ENCODE assay signal across 8 cellular contexts in the genomic region with DNA sequence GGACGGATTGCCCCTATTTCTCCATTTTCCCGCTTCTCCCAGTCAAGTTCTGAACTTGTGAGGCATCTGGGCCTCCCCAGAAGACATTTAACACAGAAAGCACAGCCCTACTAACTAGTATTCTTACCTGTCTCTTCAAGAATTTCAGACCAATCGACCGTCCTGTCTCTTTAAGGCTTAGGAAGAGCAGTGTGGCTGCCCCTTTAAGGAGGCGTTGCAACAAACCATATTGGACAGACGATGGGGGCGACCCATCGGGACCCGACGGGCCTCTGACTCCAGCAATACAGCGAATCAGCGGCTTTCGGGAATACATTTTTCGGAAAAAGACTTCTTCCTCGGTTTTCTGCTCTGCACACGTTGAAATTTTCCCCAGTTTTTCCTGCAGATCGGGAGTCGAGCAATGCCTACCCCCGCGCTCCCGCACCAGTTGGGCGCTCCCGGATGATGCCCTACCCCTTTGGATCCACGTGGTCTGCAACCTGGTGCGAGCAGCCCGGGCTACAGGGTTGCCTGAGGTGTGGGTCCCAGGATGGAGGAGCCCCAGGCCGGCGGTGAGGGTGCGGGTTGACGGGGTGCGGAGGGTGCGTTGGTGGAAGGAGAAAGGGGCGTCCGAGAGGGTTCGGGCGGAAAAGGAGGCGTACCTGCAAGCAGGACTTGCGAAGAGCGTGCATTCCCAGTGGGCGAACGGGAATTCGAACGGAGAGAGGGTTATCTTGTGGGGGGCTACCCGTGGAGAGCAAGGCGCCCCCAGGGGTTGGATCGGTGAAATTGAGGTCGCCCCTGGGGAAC. TPM values are rescaled to one million over a fixed set of nuclear protein-coding genes. Genes with fewer than 3 reads are reported as not detected.
A peak's percentile ranks its signal among the peaks of the same experiment; 100 is the strongest.
DNase-seq lines count a peak whose midpoint lies in the region; ATAC-seq and TF ChIP-seq lines count a peak whose summit lies in the region.

A gene with protein sequence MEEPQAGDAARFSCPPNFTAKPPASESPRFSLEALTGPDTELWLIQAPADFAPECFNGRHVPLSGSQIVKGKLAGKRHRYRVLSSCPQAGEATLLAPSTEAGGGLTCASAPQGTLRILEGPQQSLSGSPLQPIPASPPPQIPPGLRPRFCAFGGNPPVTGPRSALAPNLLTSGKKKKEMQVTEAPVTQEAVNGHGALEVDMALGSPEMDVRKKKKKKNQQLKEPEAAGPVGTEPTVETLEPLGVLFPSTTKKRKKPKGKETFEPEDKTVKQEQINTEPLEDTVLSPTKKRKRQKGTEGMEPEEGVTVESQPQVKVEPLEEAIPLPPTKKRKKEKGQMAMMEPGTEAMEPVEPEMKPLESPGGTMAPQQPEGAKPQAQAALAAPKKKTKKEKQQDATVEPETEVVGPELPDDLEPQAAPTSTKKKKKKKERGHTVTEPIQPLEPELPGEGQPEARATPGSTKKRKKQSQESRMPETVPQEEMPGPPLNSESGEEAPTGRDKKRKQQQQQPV (plus strand): TSS at position 480 of the 792 bp plus-strand sequence. CDS start 53 bp downstream, at position 533.

- WGBS in prostate gland: under 1% methylated on average over 47 of the region's 47 CpGs
- under 1% methylated on average over 47 of the region's 47 CpGs for WGBS in urinary bladder

- DNase-seq in GM13977 (ENCODE audit: low spot score): peak; percentile 90
- DNase-seq in NCI-H1694 (lab: John Stamatoyannopoulos, UW): peak; percentile 82
- DNase-seq in T-helper 17 cell: peak; percentile 54 to 61 (median 58)
- DNase-seq in amygdala (lab: John Stamatoyannopoulos, UW): peak; percentile 37 to 93 (median 82)
- peak; percentile 79 for DNase-seq in left ventricle myocardium inferior
- DNase-seq in prostate gland (ENCODE audit: low spot score): peak; percentile 75

- ATAC-seq in HG02852 (IDR thresholded peaks at IDR 0.05; ENCODE audit: unreplicated experiment) (peak; percentile 70), T-helper 17 cell (peak; percentile 83)

- H3K27me3 Mint-ChIP-seq in T-helper 17 cell: peaks cover 26% of the 10 kb centered on the region

- H3K27ac ChIP-seq in left ventricle myocardium inferior (replicated peaks): peak within 1 kb of the TSS; percentile 97
- peak within 1 kb of the TSS; percentile 90 to 96 for H3K27ac ChIP-seq in prostate gland
- H3K27ac ChIP-seq in urinary bladder (ENCODE audit: low read depth): peak within 1 kb of the TSS; percentile 63

- TF ChIP-seq POLR2A in prostate gland (IDR thresholded peaks at IDR 0.05): peak; percentile 4

- H3K4me1 Mint-ChIP-seq in T-helper 17 cell: peaks cover 28% of the 10 kb centered on the region

- peaks cover 10% of the 10 kb centered on the region for H3K36me3 Mint-ChIP-seq in T-helper 17 cell (ENCODE audit: low read depth)

- in situ Hi-C loops in GM13977 (cut with MboI; ENCODE audit: low pct_unique_long_range_greater_than_20kb, low sequenced_read_pairs, unreplicated experiment): no loop called here

- H3K9me3 ChIP-seq in T-helper 17 cell (ENCODE audit: control insufficient read depth, low read length, poor library complexity, severe bottlenecking): no peaks in the 10 kb centered on the region
- H3K9me3 ChIP-seq in left ventricle myocardium inferior (replicated peaks): no peaks in the 10 kb centered on the region
- no peaks in the 10 kb centered on the region for H3K9me3 ChIP-seq in prostate gland

- no peaks in the 10 kb centered on the region for H3K27me3 ChIP-seq in left ventricle myocardium inferior (ENCODE audit: low read depth)
- H3K27me3 ChIP-seq in prostate gland (replicated peaks; ENCODE audit: insufficient read depth): no peaks in the 10 kb centered on the region

- H3K4me3 ChIP-seq in left ventricle myocardium inferior: peak within 1 kb of the TSS; percentile 88
- peak within 1 kb of the TSS; percentile 53 to 60 for H3K4me3 ChIP-seq in prostate gland
- peak within 1 kb of the TSS; percentile 56 for H3K4me3 ChIP-seq in urinary bladder (ENCODE audit: low read depth, low read length)

- TF ChIP-seq CTCF in GM13977 (IDR thresholded peaks at IDR 0.05; ENCODE audit: extremely low read depth, insufficient read depth, missing control alignments) (no peak), left ventricle myocardium inferior (IDR thresholded peaks at IDR 0.05; ENCODE audit: borderline replicate concordance) (no peak), prostate gland (IDR thresholded peaks at IDR 0.05) (peak in 2 of 4 experiments; percentile 26 to 48)

- H3K27ac Mint-ChIP-seq in T-helper 17 cell: peak within 1 kb of the TSS; percentile 97

- H3K36me3 ChIP-seq in left ventricle myocardium inferior (no peaks in the 10 kb centered on the region), prostate gland (no peaks in the 10 kb centered on the region), urinary bladder (ENCODE audit: insufficient read depth) (no peaks in the 10 kb centered on the region)

- intact Hi-C loops in left ventricle myocardium inferior (cut with micrococcal nuclease): no loop called here
- intact Hi-C loops in prostate gland (cut with DNase I): no loop called here

- H3K4me1 ChIP-seq in left ventricle myocardium inferior (peaks cover 63% of the 10 kb centered on the region), prostate gland (replicated peaks) (peaks cover 9% of the 10 kb centered on the region), urinary bladder (ENCODE audit: insufficient read depth) (no peaks in the 10 kb centered on the region)

- peak within 1 kb of the TSS; percentile 100 for H3K4me3 Mint-ChIP-seq in T-helper 17 cell

RNA-seq across cellular contexts. Expression of the gene that starts here (rescaled TPM):
- total RNA-seq in T-helper 17 cell (1 to 10 TPM in 1 of 2 donors, under 1 TPM in 1; 0.91 to 1.0 TPM), left ventricle myocardium inferior (5.2 TPM), prostate gland (1 to 10 TPM; 6.6 to 8.9 TPM), urinary bladder (1.8 TPM)
- polyA plus RNA-seq in urinary bladder: 5.0 TPM

Comparison
In these comparisons a context has a peak if more than half of its experiments do, and no peak if none do; other contexts are left out.
1. Peak in every context shown above with its lines: DNase-seq, ATAC-seq, H3K4me3 ChIP-seq and H3K27ac ChIP-seq.